Comparison of ENCODE assay signal across 14 cellular contexts in genomic region chr12:58365087-58365390, GRCh38.
"Had no signal": no experiment of that assay in that cellular context is flagged by ENCODE, and none has a peak within 500 bp of the region (broad histone marks: within the 10 kb centered on the region; RNA-seq: fewer than 3 reads in every experiment).

No MANE protein-coding gene starts in this region.

- H3K27ac ChIP-seq: breast epithelium, esophagus muscularis mucosa, foreskin keratinocyte, psoas muscle, upper lobe of right lung had no signal

- H3K36me3 ChIP-seq: breast epithelium, esophagus muscularis mucosa, upper lobe of right lung had no signal

- H3K4me3 ChIP-seq: breast epithelium, esophagus muscularis mucosa, psoas muscle, upper lobe of right lung had no signal

- H3K4me1 ChIP-seq: breast epithelium, esophagus muscularis mucosa, psoas muscle, upper lobe of right lung had no signal

- DNase-seq: activated CD4-positive, alpha-beta T cell treated with anti-CD3 and anti-CD28 coated beads, Interleukin-2, amount 10 ng/mL, durations not matched to agents 24 days and 14 days; activated naive CD4-positive, alpha-beta T cell treated with anti-CD3 and anti-CD28 coated beads, Interleukin-2, amount 50 U/mL, for 16 hours; head of caudate nucleus; occipital lobe; psoas muscle; stimulated activated CD4-positive, alpha-beta T cell treated with anti-CD3 and anti-CD28 coated beads, Interleukin-4, amount 100 ng/mL, for 1 hour; stimulated activated CD8-positive, alpha-beta memory T cell treated with anti-CD3 and anti-CD28 coated beads, Interleukin-4, amount 100 ng/mL, for 48 hours; T-helper 17 cell; upper lobe of right lung had no signal

- H3K27me3 ChIP-seq: breast epithelium, esophagus muscularis mucosa, foreskin keratinocyte, upper lobe of right lung had no signal

- ATAC-seq: psoas muscle, sciatic nerve, T-helper 17 cell, upper lobe of right lung, WTC11 had no signal

- H3K9me3 ChIP-seq: breast epithelium, esophagus muscularis mucosa, psoas muscle, upper lobe of right lung had no signal
